23 cellular contexts compared by ENCODE assay signal in the genomic region with DNA sequence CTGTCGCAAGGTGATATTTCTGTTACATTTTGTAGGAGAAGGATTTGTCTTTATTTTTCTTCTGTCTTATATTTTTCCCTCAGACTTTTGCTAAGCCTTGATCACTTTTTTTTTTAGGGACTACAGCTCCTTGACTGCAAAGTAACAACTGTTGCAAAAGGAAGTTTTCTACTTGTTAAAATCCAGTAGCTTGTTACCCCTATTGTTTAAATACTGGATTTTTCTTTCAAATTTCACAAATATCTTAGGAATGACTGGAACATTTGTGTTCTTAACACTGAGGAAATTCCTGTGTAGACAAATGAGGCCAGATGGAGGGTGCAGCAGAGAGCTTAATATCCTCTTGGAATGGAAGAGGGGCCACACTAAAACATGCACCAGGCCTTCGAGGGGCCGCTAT. TPM values are rescaled to one million over a fixed set of nuclear protein-coding genes. Genes with fewer than 3 reads are reported as not detected.
"Had no signal": no experiment of that assay in that cellular context is flagged by ENCODE, and none has a peak within 500 bp of the region (broad histone marks: within the 10 kb centered on the region; RNA-seq: fewer than 3 reads in every experiment).

No MANE protein-coding gene starts in this region.

- H3K36me3 Mint-ChIP-seq: brain; natural killer cell treated with Interleukin-12 subunit alpha and Interleukin-12 subunit beta and Interleukin-15 and Interleukin-18, amount 100 ng/mL, for 72 hours; stimulated activated effector memory CD8-positive, alpha-beta T cell treated with anti-CD3 and anti-CD28 coated beads, Interleukin-12 subunit alpha, Interleukin-12 subunit beta, amount 100 ng/mL, for 72 hours had no signal

- H3K27ac ChIP-seq: heart left ventricle, right lobe of liver, tibial artery had no signal

- H3K4me3 Mint-ChIP-seq: dendritic cell treated with granulocyte-macrophage colony-stimulating factor and Interleukin-4, amounts not matched to agents 40 ng/mL and 50 ng/mL, for 4 days; natural killer cell treated with Interleukin-12 subunit alpha and Interleukin-12 subunit beta and Interleukin-15 and Interleukin-18, amount 100 ng/mL, for 72 hours; stimulated activated effector memory CD8-positive, alpha-beta T cell treated with anti-CD3 and anti-CD28 coated beads, Interleukin-12 subunit alpha, Interleukin-12 subunit beta, amount 100 ng/mL, for 72 hours; stimulated activated naive CD8-positive, alpha-beta T cell treated with anti-CD3 and anti-CD28 coated beads, Interleukin-15, amount 100 ng/mL, for 72 hours had no signal

- ATAC-seq: gastrocnemius medialis; heart left ventricle; left lobe of liver; natural killer cell treated with Interleukin-12 subunit alpha and Interleukin-12 subunit beta and Interleukin-15 and Interleukin-18, amount 100 ng/mL, for 72 hours; right lobe of liver; stimulated activated effector memory CD8-positive, alpha-beta T cell treated with anti-CD3 and anti-CD28 coated beads, Interleukin-12 subunit alpha, Interleukin-12 subunit beta, amount 100 ng/mL, for 72 hours; stimulated activated naive CD8-positive, alpha-beta T cell treated with anti-CD3 and anti-CD28 coated beads, Interleukin-15, amount 100 ng/mL, for 72 hours had no signal

- H3K27me3 ChIP-seq: gastrocnemius medialis, tibial artery had no signal

- H3K4me3 ChIP-seq: gastrocnemius medialis, heart left ventricle, right lobe of liver, tibial artery had no signal

- H3K9me3 Mint-ChIP-seq: natural killer cell treated with Interleukin-12 subunit alpha and Interleukin-12 subunit beta and Interleukin-15 and Interleukin-18, amount 100 ng/mL, for 72 hours; stimulated activated effector memory CD8-positive, alpha-beta T cell treated with anti-CD3 and anti-CD28 coated beads, Interleukin-12 subunit alpha, Interleukin-12 subunit beta, amount 100 ng/mL, for 72 hours; stimulated activated naive CD8-positive, alpha-beta T cell treated with anti-CD3 and anti-CD28 coated beads, Interleukin-15, amount 100 ng/mL, for 72 hours had no signal

- H3K4me1 Mint-ChIP-seq: stimulated activated effector memory CD8-positive, alpha-beta T cell treated with anti-CD3 and anti-CD28 coated beads, Interleukin-12 subunit alpha, Interleukin-12 subunit beta, amount 100 ng/mL, for 72 hours had no signal

- DNase-seq: activated CD8-positive, alpha-beta memory T cell treated with anti-CD3 and anti-CD28 coated beads, Interleukin-2, amount 50 U/mL, for 48 hours; activated naive CD4-positive, alpha-beta T cell treated with Interleukin-2 at 50 U/mL for 16 hours; activated T-cell treated with anti-CD3 and anti-CD28 coated beads, Interleukin-2, amount 50 U/mL, for 48 hours; effector CD4-positive, alpha-beta T cell; erythroblast; gastrocnemius medialis; heart left ventricle; kidney; right lobe of liver; small intestine; stimulated activated CD4-positive, alpha-beta T cell treated with anti-CD3 and anti-CD28 coated beads, Interleukin-2, amount 100 ng/mL, for 24 hours; stimulated activated naive CD8-positive, alpha-beta T cell treated with anti-CD3 and anti-CD28 coated beads, Interleukin-15, amount 100 ng/mL, for 72 hours; T-helper 9 cell; tibial artery had no signal

- H3K9me3 ChIP-seq: gastrocnemius medialis, heart left ventricle, right lobe of liver, tibial artery had no signal

- H3K27ac Mint-ChIP-seq: dendritic cell treated with granulocyte-macrophage colony-stimulating factor and Interleukin-4, amounts not matched to agents 40 ng/mL and 50 ng/mL, for 4 days; natural killer cell treated with Interleukin-12 subunit alpha and Interleukin-12 subunit beta and Interleukin-15 and Interleukin-18, amount 100 ng/mL, for 72 hours; stimulated activated effector memory CD8-positive, alpha-beta T cell treated with anti-CD3 and anti-CD28 coated beads, Interleukin-12 subunit alpha, Interleukin-12 subunit beta, amount 100 ng/mL, for 72 hours; stimulated activated naive CD8-positive, alpha-beta T cell treated with anti-CD3 and anti-CD28 coated beads, Interleukin-15, amount 100 ng/mL, for 72 hours had no signal

- H3K36me3 ChIP-seq: gastrocnemius medialis, heart left ventricle, right lobe of liver, tibial artery had no signal

RNA-seq across cellular contexts. Expression of a gene that starts 3.2 kb away (rescaled TPM):
- total RNA-seq: activated CD8-positive, alpha-beta memory T cell treated with anti-CD3 and anti-CD28 coated beads for 36 hours; left lobe of liver; lung microvascular endothelial cell; natural killer cell treated with Interleukin-12 subunit alpha and Interleukin-12 subunit beta and Interleukin-15 and Interleukin-18, amount 100 ng/mL, for 72 hours; right lobe of liver; T-helper 1 cell treated with Interleukin-12 subunit alpha and Interleukin-12 subunit beta and Interleukin-4 antibody, amounts not matched to agents 30 ng/mL and 1 ng/mL, for 36 hours; ureter had no signal
